In genomic region chr1:70208292-70208691, GRCh38 we compare ENCODE assay signal across 27 cellular contexts. TPM values are rescaled to one million over a fixed set of nuclear protein-coding genes. Genes with fewer than 3 reads are reported as not detected.
DNase-seq lines count a peak whose midpoint lies in the region; ATAC-seq and TF ChIP-seq lines count a peak whose summit lies in the region.
"Had no signal": no experiment of that assay in that cellular context is flagged by ENCODE, and none has a peak within 500 bp of the region (broad histone marks: within the 10 kb centered on the region; RNA-seq: fewer than 3 reads in every experiment).

No MANE protein-coding gene starts in this region.

- H3K27ac Mint-ChIP-seq in activated T-cell treated with anti-CD3 and anti-CD28 coated beads, Interleukin-2, amount 50 U/mL, for 24 hours = no peak overlapping the region
- H3K27ac Mint-ChIP-seq in CD4-positive, alpha-beta T cell = peak overlapping the region; percentile 99
- H3K27ac Mint-ChIP-seq in brain = no peak overlapping the region

- H3K27me3 ChIP-seq in CD4-positive, alpha-beta T cell (ENCODE audit: control insufficient read depth, insufficient read depth, low read length) = no peaks in the 10 kb centered on the region
- H3K27me3 ChIP-seq in PC-3 (ENCODE audit: low read length) = no peaks in the 10 kb centered on the region
- H3K27me3 ChIP-seq: esophagus muscularis mucosa, foreskin keratinocyte, hepatocyte, upper lobe of right lung had no signal

- H3K9me2 ChIP-seq in PC-3 (replicated peaks; ENCODE audit: low read length) = no peaks in the 10 kb centered on the region

- no peaks in the 10 kb centered on the region for H4K20me1 ChIP-seq in PC-3 (ENCODE audit: low read length)

- H3K9ac ChIP-seq in PC-3 (ENCODE audit: low read length) = no peak overlapping the region

- peaks cover 12% of the 10 kb centered on the region for H3K4me1 ChIP-seq in PC-3 (ENCODE audit: insufficient read depth, low read length)

- intact Hi-C loops in CD4-positive, alpha-beta T cell (cut with DNase I, micrococcal nuclease) = loop anchor here in 1 of 2 experiments (5.0 kb wide), 1 partner anchor 149 kb away; no protein-coding TSS in a partner anchor
- intact Hi-C loops in PC-3 (cut with micrococcal nuclease) (loop anchor here (5.0 kb wide), 1 partner anchor 204 kb away; the partner anchor contains the start of gene CTH), sciatic nerve (cut with DNase I) (no loop called here)

- H3K4me3 Mint-ChIP-seq in activated T-cell treated with anti-CD3 and anti-CD28 coated beads, Interleukin-2, amount 50 U/mL, for 24 hours = peak overlapping the region; percentile 20
- peak overlapping the region; percentile 99 for H3K4me3 Mint-ChIP-seq in CD4-positive, alpha-beta T cell
- H3K4me3 Mint-ChIP-seq in brain = peak overlapping the region in 4 of 5 experiments; percentile 98 to 100 (median 99)

- H3K4me1 Mint-ChIP-seq in activated T-cell treated with anti-CD3 and anti-CD28 coated beads, Interleukin-2, amount 50 U/mL, for 24 hours (ENCODE audit: low read depth) = peaks cover 63% of the 10 kb centered on the region
- H3K4me1 Mint-ChIP-seq in CD4-positive, alpha-beta T cell (ENCODE audit: low read depth) = peaks cover 82% of the 10 kb centered on the region
- peaks cover 80% of the 10 kb centered on the region for H3K4me1 Mint-ChIP-seq in brain

- no peak overlapping the region for H2AFZ ChIP-seq in PC-3 (ENCODE audit: low read length)
- H2AFZ ChIP-seq: hepatocyte had no signal

- ATAC-seq in CD4-positive, alpha-beta T cell (ENCODE audit: poor library complexity) = no peak
- ATAC-seq in PC-3 (no peak), sciatic nerve (no peak)
- ATAC-seq: activated naive CD4-positive, alpha-beta T cell treated with anti-CD3 and anti-CD28 coated beads, Interleukin-2, amount 50 U/mL, for 72 hours; foreskin keratinocyte; left cardiac atrium; right cardiac atrium; upper lobe of right lung had no signal

- no peaks in the 10 kb centered on the region for H3K27me3 Mint-ChIP-seq in activated T-cell treated with anti-CD3 and anti-CD28 coated beads, Interleukin-2, amount 50 U/mL, for 24 hours
- no peaks in the 10 kb centered on the region for H3K27me3 Mint-ChIP-seq in CD4-positive, alpha-beta T cell
- H3K27me3 Mint-ChIP-seq in brain = peaks cover 15% of the 10 kb centered on the region

- no peaks in the 10 kb centered on the region for H3F3A ChIP-seq in PC-3 (ENCODE audit: low read length, unreplicated experiment)

- peaks cover 16% of the 10 kb centered on the region for H3K36me3 ChIP-seq in PC-3 (ENCODE audit: low read depth, low read length)

- POLR2A ChIA-PET in CD4-positive, alpha-beta T cell (lab: Charles Lee) = interaction anchor here (2.1 to 8.4 kb wide), 2 partner anchors 12 to 873 kb away, joined by 12 to 128 read pairs; partner anchors contain the start of genes SRSF11 and ZRANB2
- POLR2A ChIA-PET in PC-3 (lab: Charles Lee; ENCODE audit: unreplicated experiment) = interaction anchor here (0.6 to 0.7 kb wide), 2 partner anchors 13 to 120 kb away, joined by 3 to 4 read pairs; partner anchors contain the start of gene SRSF11

- DNase-seq in activated T-cell treated with anti-CD3 and anti-CD28 coated beads, Interleukin-2, amount 50 U/mL, for 24 hours = no peak
- no peak for DNase-seq in activated T-cell treated with anti-CD3 and anti-CD28 coated beads for 4 hours
- DNase-seq in CD4-positive, alpha-beta T cell = no peak
- no peak for DNase-seq in PC-3
- DNase-seq in NCI-H1436 (lab: John Stamatoyannopoulos, UW) = no peak
- DNase-seq in sciatic nerve (ENCODE audit: low spot score) = no peak
- no peak for DNase-seq in Ammon's horn (ENCODE audit: low spot score)
- DNase-seq: activated CD4-positive, alpha-beta T cell treated with anti-CD3 and anti-CD28 coated beads, Interleukin-2, amount 50 U/mL, for 1 hour; C1 segment of cervical spinal cord; caudate nucleus; cortex of kidney; foreskin keratinocyte; left cardiac atrium; MV-4-11; NCI-H1694; OCI-M1; stimulated activated CD4-positive, alpha-beta T cell treated with anti-CD3 and anti-CD28 coated beads, Interleukin-2, amount 100 ng/mL, for 48 hours; T-helper 9 cell; upper lobe of right lung; WERI-Rb-1 had no signal

- peaks cover 77% of the 10 kb centered on the region for H3K36me3 Mint-ChIP-seq in activated T-cell treated with anti-CD3 and anti-CD28 coated beads, Interleukin-2, amount 50 U/mL, for 24 hours (ENCODE audit: low read depth)
- H3K36me3 Mint-ChIP-seq in CD4-positive, alpha-beta T cell (ENCODE audit: low read depth) = peaks cover 65% of the 10 kb centered on the region
- peaks cover 18% of the 10 kb centered on the region for H3K36me3 Mint-ChIP-seq in brain

- no peaks in the 10 kb centered on the region for H3K9me3 ChIP-seq in CD4-positive, alpha-beta T cell (ENCODE audit: control insufficient read depth, low read length)
- H3K9me3 ChIP-seq in PC-3 (ENCODE audit: low read length) = no peaks in the 10 kb centered on the region
- H3K9me3 ChIP-seq: esophagus muscularis mucosa, HAP-1, upper lobe of right lung had no signal

- H3K27ac ChIP-seq in CD4-positive, alpha-beta T cell (ENCODE audit: low read depth, low read length) = no peak overlapping the region
- H3K27ac ChIP-seq in PC-3 (ENCODE audit: low read length) = no peak overlapping the region
- H3K27ac ChIP-seq: esophagus muscularis mucosa, foreskin keratinocyte, hepatocyte, SK-N-MC, upper lobe of right lung, WERI-Rb-1 had no signal

- no TSS peak for BruUV-seq in PC-3 (replicated peaks; lab: Mats Ljungman, UMichigan)

- TF ChIP-seq CTCF in CD4-positive, alpha-beta T cell (IDR thresholded peaks at IDR 0.05) = no peak
- no peak for TF ChIP-seq CTCF in PC-3 (conservative IDR thresholded peaks at IDR 0.05; ENCODE audit: low read depth, low read length)
- no peak for TF ChIP-seq CTCF in brain (conservative IDR thresholded peaks at IDR 0.05)

- H3K9me3 Mint-ChIP-seq in activated T-cell treated with anti-CD3 and anti-CD28 coated beads, Interleukin-2, amount 50 U/mL, for 24 hours = no peaks in the 10 kb centered on the region
- H3K9me3 Mint-ChIP-seq in CD4-positive, alpha-beta T cell = no peaks in the 10 kb centered on the region
- no peaks in the 10 kb centered on the region for H3K9me3 Mint-ChIP-seq in brain
- H3K9me3 Mint-ChIP-seq: activated naive CD4-positive, alpha-beta T cell treated with anti-CD3 and anti-CD28 coated beads, Interleukin-2, amount 50 U/mL, for 72 hours had no signal

- peaks cover 96% of the 10 kb centered on the region for H3K79me2 ChIP-seq in PC-3 (ENCODE audit: low read length)

- CTCF ChIA-PET in CD4-positive, alpha-beta T cell (lab: Charles Lee) = interaction anchor here (1.0 to 2.5 kb wide), 2 partner anchors 12 to 873 kb away, joined by 5 to 14 read pairs; partner anchors contain the start of genes SRSF11 and ZRANB2
- CTCF ChIA-PET in PC-3 (lab: Charles Lee) = no interaction called here

- peak overlapping the region; percentile 97; the same call in 1 of the 2 replicates for H3K4me2 ChIP-seq in PC-3 (ENCODE audit: low read length)

- no peak overlapping the region for H3K4me3 ChIP-seq in PC-3 (ENCODE audit: low read length)
- H3K4me3 ChIP-seq: esophagus muscularis mucosa, HAP-1, hepatocyte, SK-N-MC, upper lobe of right lung had no signal

RNA-seq across cellular contexts. Expression of gene LRRC40, which starts 2.9 kb away (rescaled TPM):
- total RNA-seq in CD4-positive, alpha-beta T cell = 10 to 100 TPM; 12.4 to 13.3 TPM
- total RNA-seq in PC-3 (2014; rRNA removed) (17.9 and 18.4 TPM in 2 replicates), sciatic nerve (15.4 TPM)
- polyA plus RNA-seq in brain (ENCODE audit: insufficient read depth, low read depth, low replicate concordance) = 4.0 TPM

RNA-seq across cellular contexts. Expression of gene SRSF11, which starts 12.9 kb away (rescaled TPM):
- total RNA-seq in CD4-positive, alpha-beta T cell = 100 to 1,000 TPM; 454 to 459 TPM
- total RNA-seq in PC-3 (2014; rRNA removed) (98.7 and 112 TPM in 2 replicates), sciatic nerve (228 TPM)
- polyA plus RNA-seq in brain (ENCODE audit: insufficient read depth, low read depth, low replicate concordance) = 42.8 TPM

Comparison
In these comparisons a context has a peak if more than half of its experiments do, and no peak if none do; other contexts are left out.
1. H3K4me3 Mint-ChIP-seq: peak in every context shown above with its lines; median percentile 99 in CD4-positive, alpha-beta T cell; 99 in brain; 20 in activated T-cell treated with anti-CD3 and anti-CD28 coated beads, Interleukin-2, amount 50 U/mL, for 24 hours.